ENCODE assay signal across 13 cellular contexts in genomic region chr15:35867371-35867770, GRCh38.
DNase-seq lines count a peak whose midpoint lies in the region; ATAC-seq and TF ChIP-seq lines count a peak whose summit lies in the region.
"Had no signal": no experiment of that assay in that cellular context is flagged by ENCODE, and none has a peak within 500 bp of the region (broad histone marks: within the 10 kb centered on the region; RNA-seq: fewer than 3 reads in every experiment).

No MANE protein-coding gene starts in this region.

- intact Hi-C loops in left ventricle myocardium inferior (cut with micrococcal nuclease): no loop called here

- peak; percentile 2 for DNase-seq in M059J (ENCODE audit: low read depth)
- DNase-seq in astrocyte of the hippocampus (ENCODE audit: low read depth, low spot score): peak; percentile 63
- peak; percentile 23 for DNase-seq in kidney epithelial cell (ENCODE audit: low read depth)
- peak; percentile 97 for DNase-seq in retinal pigment epithelial cell (ENCODE audit: low read depth)
- no peak for DNase-seq in left ventricle myocardium inferior
- DNase-seq in putamen (ENCODE audit: low spot score): no peak
- DNase-seq: Caco-2; CD8-positive, alpha-beta memory T cell; DND-41; H7; IMR-90 had no signal

- no peak overlapping the region for H3K27ac ChIP-seq in left ventricle myocardium inferior (replicated peaks)
- H3K27ac ChIP-seq: A549 had no signal

- no peak overlapping the region for H3K4me3 ChIP-seq in kidney epithelial cell (ENCODE audit: low read depth, low read length)
- no peak overlapping the region for H3K4me3 ChIP-seq in retinal pigment epithelial cell (ENCODE audit: low read length)
- no peak overlapping the region for H3K4me3 ChIP-seq in left ventricle myocardium inferior
- H3K4me3 ChIP-seq: A549 had no signal

- TF ChIP-seq CTCF in kidney epithelial cell (IDR thresholded peaks at IDR 0.05; ENCODE audit: insufficient read depth, low read length, poor library complexity, severe bottlenecking) (no peak), retinal pigment epithelial cell (conservative IDR thresholded peaks at IDR 0.05; ENCODE audit: low read depth, low read length) (no peak), left ventricle myocardium inferior (IDR thresholded peaks at IDR 0.05; ENCODE audit: borderline replicate concordance) (no peak)

- H3K27me3 ChIP-seq in kidney epithelial cell (ENCODE audit: control insufficient read depth, insufficient read depth, low read length) (no peaks in the 10 kb centered on the region), left ventricle myocardium inferior (ENCODE audit: low read depth) (no peaks in the 10 kb centered on the region)

- ATAC-seq in HG02981 (IDR thresholded peaks at IDR 0.05; ENCODE audit: unreplicated experiment): no peak
- ATAC-seq: A549 had no signal

- H3K9me3 ChIP-seq in left ventricle myocardium inferior (replicated peaks): no peaks in the 10 kb centered on the region
- H3K9me3 ChIP-seq: A549, Caco-2 had no signal

- H3K36me3 ChIP-seq in kidney epithelial cell (ENCODE audit: control insufficient read depth, insufficient read depth, low read length) (no peaks in the 10 kb centered on the region), left ventricle myocardium inferior (no peaks in the 10 kb centered on the region)

- H3K4me1 ChIP-seq in left ventricle myocardium inferior: no peaks in the 10 kb centered on the region
- H3K4me1 ChIP-seq: A549 had no signal

Comparison
In these comparisons a context has a peak if more than half of its experiments do, and no peak if none do; other contexts are left out.
1. DNase-seq: peak in M059J (single experiment), astrocyte of the hippocampus (single experiment), kidney epithelial cell (single experiment) and retinal pigment epithelial cell (single experiment); none in left ventricle myocardium inferior (single experiment) and putamen (single experiment).